21 cellular contexts compared by ENCODE assay signal in genomic region chr2:50551018-50551726, GRCh38.
DNase-seq lines count a peak whose midpoint lies in the region; ATAC-seq, FAIRE-seq and TF ChIP-seq lines count a peak whose summit lies in the region.
"Had no signal": no experiment of that assay in that cellular context is flagged by ENCODE, and none has a peak within 500 bp of the region (broad histone marks: within the 10 kb centered on the region; RNA-seq: fewer than 3 reads in every experiment).

No MANE protein-coding gene starts in this region.

- no peaks in the 10 kb centered on the region for H3K36me3 ChIP-seq in cardiac muscle cell
- no peaks in the 10 kb centered on the region for H3K36me3 ChIP-seq in heart left ventricle
- H3K36me3 ChIP-seq in K562 (ENCODE audit: control insufficient read depth, insufficient read depth, low read length): no peaks in the 10 kb centered on the region
- no peaks in the 10 kb centered on the region for H3K36me3 ChIP-seq in osteoblast (ENCODE audit: insufficient read depth, low read length)
- H3K36me3 ChIP-seq: BE2C had no signal

- no peaks in the 10 kb centered on the region for H3K27me3 ChIP-seq in cardiac muscle cell
- no peaks in the 10 kb centered on the region for H3K27me3 ChIP-seq in heart left ventricle
- no peaks in the 10 kb centered on the region for H3K27me3 ChIP-seq in H9 (ENCODE audit: insufficient read depth, low read length)
- no peaks in the 10 kb centered on the region for H3K27me3 ChIP-seq in K562 (ENCODE audit: control insufficient read depth in 2 of 2, insufficient read depth in 2 of 2, low read length in 2 of 2)
- H3K27me3 ChIP-seq in osteoblast (ENCODE audit: insufficient read depth, low read length): no peaks in the 10 kb centered on the region
- H3K27me3 ChIP-seq: BE2C had no signal

- intact Hi-C loops in heart left ventricle (cut with DNase I) (no loop called here), K562 (cut with micrococcal nuclease) (no loop called here)

- peak overlapping the region in 2 of 3 experiments; percentile 45 to 72; a peak in 2 of 7 replicates for H3K27ac Mint-ChIP-seq in H9
- H3K27ac Mint-ChIP-seq: CD4-positive, CD25-positive, alpha-beta regulatory T cell; CD8-positive, alpha-beta memory T cell had no signal

- ATAC-seq in heart left ventricle (no peak), K562 (no peak), GM18861 (IDR thresholded peaks at IDR 0.05; ENCODE audit: unreplicated experiment) (no peak)
- ATAC-seq: GM12878 had no signal

- H2AFZ ChIP-seq in H9 (ENCODE audit: low read length) (no peak overlapping the region), K562 (ENCODE audit: low read depth, low read length) (no peak overlapping the region), osteoblast (ENCODE audit: low read length) (no peak overlapping the region)
- H2AFZ ChIP-seq: GM23248 had no signal

- no peak overlapping the region for H2BK15ac ChIP-seq in H9 (ENCODE audit: low read depth, low read length)

- H3K9me3 ChIP-seq in cardiac muscle cell (ENCODE audit: low read depth) (no peaks in the 10 kb centered on the region), heart left ventricle (no peaks in the 10 kb centered on the region), H9 (ENCODE audit: control insufficient read depth, low read depth, low read length) (no peaks in the 10 kb centered on the region), K562 (replicated peaks; ENCODE audit: control insufficient read depth, insufficient read depth, low read depth, low read length) (no peaks in the 10 kb centered on the region), osteoblast (ENCODE audit: low read depth, low read length) (no peaks in the 10 kb centered on the region)
- H3K9me3 ChIP-seq: BE2C had no signal

- H3K4me1 Mint-ChIP-seq in H9: peaks cover 3 to 5% of the 10 kb centered on the region in 2 experiments; a peak in 3 of 4 replicates
- H3K4me1 Mint-ChIP-seq: CD4-positive, CD25-positive, alpha-beta regulatory T cell; CD8-positive, alpha-beta memory T cell had no signal

- H4K5ac ChIP-seq in H9 (ENCODE audit: insufficient read length, low read depth, low read length): no peak overlapping the region

- no peak overlapping the region for H3K9ac ChIP-seq in H9 (ENCODE audit: extremely low read depth, insufficient read length, low read length)
- H3K9ac ChIP-seq in K562 (ENCODE audit: insufficient read depth in 1 of 2, low read depth in 2 of 2, low read length in 2 of 2): no peak overlapping the region
- H3K9ac ChIP-seq: GM23248 had no signal

- no peak overlapping the region for H2BK12ac ChIP-seq in H9 (ENCODE audit: insufficient read length, low read depth, low read length)

- DNase-seq in cardiac muscle cell (ENCODE audit: low read depth in 1 of 2, low spot score in 1 of 2) (no peak), heart left ventricle (no peak), H9 (no peak), K562 (ENCODE audit: extremely low read depth in 1 of 4, low spot score in 3 of 4) (no peak), osteoblast (ENCODE audit: insufficient read length, low spot score, missing footprints) (peak; percentile 10), NCI-H2171 (lab: John Stamatoyannopoulos, UW) (no peak)
- DNase-seq: ACHN; BE2C; C1 segment of cervical spinal cord; CD4-positive, CD25-positive, alpha-beta regulatory T cell; CD8-positive, alpha-beta memory T cell; COR-L47; DMS 273 treated with DMSO at 0.1 percent for 48 hours; DMS53; DND-41; EL; GM23248; HCEC 1CT had no signal

- H3K4me1 ChIP-seq in cardiac muscle cell (ENCODE audit: low read depth) (peaks cover 14% of the 10 kb centered on the region), heart left ventricle (peaks cover 0 to 3% (median 0%) of the 10 kb centered on the region in 12 donors), H9 (ENCODE audit: insufficient read depth, low read length) (no peaks in the 10 kb centered on the region), K562 (replicated peaks in 1 of 2; ENCODE audit: control insufficient read depth in 2 of 2, insufficient read depth in 2 of 2, low read length in 2 of 2) (no peaks in the 10 kb centered on the region), osteoblast (ENCODE audit: insufficient read depth, low read length) (no peaks in the 10 kb centered on the region)
- H3K4me1 ChIP-seq: BE2C had no signal

- TF ChIP-seq POLR2A in heart left ventricle (IDR thresholded peaks at IDR 0.05) (no peak), K562 (conservative IDR thresholded peaks at IDR 0.05) (no peak)

- H3K56ac ChIP-seq in H9 (ENCODE audit: insufficient read length, low read depth, low read length): no peak overlapping the region

- H3K79me1 ChIP-seq in H9 (ENCODE audit: insufficient read depth, low read depth, low read length, poor library complexity, severe bottlenecking): no peaks in the 10 kb centered on the region

- no peak overlapping the region for H3K4me3 Mint-ChIP-seq in H9
- H3K4me3 Mint-ChIP-seq: CD4-positive, CD25-positive, alpha-beta regulatory T cell; CD8-positive, alpha-beta memory T cell had no signal

- no peak overlapping the region for H2BK120ac ChIP-seq in H9 (ENCODE audit: low read depth, low read length, poor library complexity, severe bottlenecking)

- no peak overlapping the region for H3K4ac ChIP-seq in H9 (ENCODE audit: low read depth, low read length)

- H3K79me2 ChIP-seq in H9 (ENCODE audit: insufficient read depth, low read length) (no peaks in the 10 kb centered on the region), K562 (ENCODE audit: control insufficient read depth, insufficient read depth, low read length) (no peaks in the 10 kb centered on the region), osteoblast (ENCODE audit: insufficient read depth, low read length) (no peaks in the 10 kb centered on the region)

- H3K36me3 Mint-ChIP-seq in H9 (ENCODE audit: insufficient read depth in 1 of 3, low read depth in 3 of 3): no peaks in the 10 kb centered on the region
- H3K36me3 Mint-ChIP-seq: CD4-positive, CD25-positive, alpha-beta regulatory T cell; CD8-positive, alpha-beta memory T cell had no signal

- H3T11ph ChIP-seq in H9 (ENCODE audit: low read length): no peak overlapping the region

- no peak overlapping the region for H2BK5ac ChIP-seq in H9 (ENCODE audit: insufficient read length, low read length)

- H3K27me3 Mint-ChIP-seq in H9 (ENCODE audit: low read depth): no peaks in the 10 kb centered on the region
- H3K27me3 Mint-ChIP-seq: CD4-positive, CD25-positive, alpha-beta regulatory T cell; CD8-positive, alpha-beta memory T cell had no signal

- no peak overlapping the region for H3K4me3 ChIP-seq in cardiac muscle cell
- no peak overlapping the region for H3K4me3 ChIP-seq in heart left ventricle
- H3K4me3 ChIP-seq in K562: no peak overlapping the region
- H3K4me3 ChIP-seq in osteoblast (ENCODE audit: insufficient read depth, low read length): no peak overlapping the region
- H3K4me3 ChIP-seq: GM12878, GM23248 had no signal

- 16 to 37% (median 23%) methylated on average over 1 of the region's 1 CpG for WGBS in heart left ventricle, 4 donors
- WGBS in H9 (ENCODE audit: extremely low coverage, insufficient read length, low lambda C conversion rate): no CpG with 5 or more reads among the region's 1 CpG
- WGBS in K562 (ENCODE audit: insufficient coverage, low coverage, missing lambda C conversion rate): 0% methylated on average over 1 of the region's 1 CpG

- H3K14ac ChIP-seq in H9 (ENCODE audit: insufficient read depth, low read length): no peak overlapping the region

- TF ChIP-seq CTCF in cardiac muscle cell (IDR thresholded peaks at IDR 0.05; ENCODE audit: low read depth, low read length) (no peak), heart left ventricle (IDR thresholded peaks at IDR 0.05) (no peak), H9 (conservative IDR thresholded peaks at IDR 0.05) (no peak), K562 (IDR thresholded peaks at IDR 0.05 in 2 of 3, conservative IDR thresholded peaks at IDR 0.05 in 1 of 3; ENCODE audit: insufficient read depth in 2 of 3, low read depth in 1 of 3, low read length in 3 of 3) (no peak), osteoblast (IDR thresholded peaks at IDR 0.05; ENCODE audit: extremely low read depth, low read depth, low read length) (no peak)

- H4K91ac ChIP-seq in H9 (ENCODE audit: insufficient read length, low read depth, low read length): no peak overlapping the region

- no peak for TF ChIP-seq EP300 in K562 (IDR thresholded peaks at IDR 0.05; ENCODE audit: low read length)

- CTCF ChIA-PET in K562 (lab: Yijun Ruan, JAX; ENCODE audit: low intra/inter-chr PET ratio): no interaction called here

- H3K18ac ChIP-seq in H9 (ENCODE audit: insufficient read length, low read depth, low read length): no peak overlapping the region

- POLR2A ChIA-PET in K562 (lab: Yijun Ruan, JAX): interaction anchor here (0.6 kb wide), 1 partner anchor 10 kb away, joined by 3 read pairs; no protein-coding TSS in a partner anchor

- BruUV-seq in K562 (replicated peaks; lab: Mats Ljungman, UMichigan): no TSS peak

- H3K23ac ChIP-seq in H9 (ENCODE audit: insufficient read length, low read depth, low read length): no peak overlapping the region

- peak overlapping the region; percentile 87 for H3K27ac ChIP-seq in cardiac muscle cell
- no peak overlapping the region for H3K27ac ChIP-seq in heart left ventricle
- H3K27ac ChIP-seq in H9 (ENCODE audit: insufficient read length, low read depth, low read length): no peak overlapping the region
- no peak overlapping the region for H3K27ac ChIP-seq in K562 (ENCODE audit: extremely low read depth, low read depth, low read length)
- no peak overlapping the region for H3K27ac ChIP-seq in osteoblast (ENCODE audit: low read depth, low read length)
- H3K27ac ChIP-seq: GM23248 had no signal

- H4K8ac ChIP-seq in H9 (replicated peaks; ENCODE audit: insufficient read length, low read depth, low read length): no peak overlapping the region

- in situ Hi-C loops in K562 (cut with MboI): no loop called here

- H3K9me1 ChIP-seq in K562 (ENCODE audit: control insufficient read depth, insufficient read depth, low read length): no peaks in the 10 kb centered on the region

- no peak overlapping the region for H3K4me2 ChIP-seq in H9 (ENCODE audit: insufficient read depth, insufficient read length, low read length)
- H3K4me2 ChIP-seq in K562 (ENCODE audit: insufficient read depth, low read length): no peak overlapping the region
- no peak overlapping the region for H3K4me2 ChIP-seq in osteoblast (ENCODE audit: insufficient read depth, low read length)

- no peak for TF ChIP-seq RAD21 in K562 (CRISPR knock-in tag; conservative IDR thresholded peaks at IDR 0.05 in 1 of 2, IDR thresholded peaks at IDR 0.05 in 1 of 2)

- H4K20me1 ChIP-seq in H9 (ENCODE audit: control insufficient read depth, insufficient read depth, insufficient read length) (no peaks in the 10 kb centered on the region), K562 (replicated peaks; ENCODE audit: control insufficient read depth, insufficient read depth, low read length) (no peaks in the 10 kb centered on the region), osteoblast (ENCODE audit: insufficient read depth, low read length) (no peaks in the 10 kb centered on the region)

- FAIRE-seq in K562 (lab: Jason Lieb, UNC): no peak
- FAIRE-seq: A204.1, GM12878 had no signal

- no peaks in the 10 kb centered on the region for H3K23me2 ChIP-seq in H9 (ENCODE audit: insufficient read length, low read depth, low read length, poor library complexity, severe bottlenecking)

- H2AK5ac ChIP-seq in H9 (ENCODE audit: insufficient read length, low read length): no peak overlapping the region

- no peak overlapping the region for H2BK20ac ChIP-seq in H9 (ENCODE audit: low read depth, low read length, poor library complexity, severe bottlenecking)

- no peaks in the 10 kb centered on the region; a peak in 1 of 5 replicates for H3K9me3 Mint-ChIP-seq in H9
